14 cellular contexts compared by ENCODE assay signal in genomic region chr3:29181872-29182271, GRCh38.
DNase-seq lines count a peak whose midpoint lies in the region; ATAC-seq and TF ChIP-seq lines count a peak whose summit lies in the region.
"Had no signal": no experiment of that assay in that cellular context is flagged by ENCODE, and none has a peak within 500 bp of the region (broad histone marks: within the 10 kb centered on the region; RNA-seq: fewer than 3 reads in every experiment).

No MANE protein-coding gene starts in this region.

- H3K27me3 Mint-ChIP-seq in activated T-cell treated with anti-CD3 and anti-CD28 coated beads, Interleukin-2, amount 50 U/mL, for 4 hours (ENCODE audit: low read depth): no peaks in the 10 kb centered on the region

- H3K4me1 Mint-ChIP-seq in activated T-cell treated with anti-CD3 and anti-CD28 coated beads, Interleukin-2, amount 50 U/mL, for 4 hours (ENCODE audit: low read depth): peaks cover 7% of the 10 kb centered on the region
- H3K4me1 Mint-ChIP-seq: CD14-positive monocyte had no signal

- H3K36me3 ChIP-seq in heart right ventricle (no peaks in the 10 kb centered on the region), OCI-LY1 (ENCODE audit: insufficient read depth, low read length) (no peaks in the 10 kb centered on the region)
- H3K36me3 ChIP-seq: HAP-1 had no signal

- DNase-seq in heart right ventricle (no peak), Right ventricle myocardium inferior (ENCODE audit: missing footprints) (no peak), foreskin melanocyte (peak; percentile 57), mesenteric fat pad (ENCODE audit: low spot score) (no peak), NCI-H1048 (lab: John Stamatoyannopoulos, UW) (no peak)
- DNase-seq in activated T-cell treated with anti-CD3 and anti-CD28 coated beads, Interleukin-2, amount 50 U/mL, for 4 hours: no peak
- DNase-seq: Caco-2; CD8-positive, alpha-beta T cell; DND-41; GF-D8 had no signal

- no peaks in the 10 kb centered on the region for H4K20me1 ChIP-seq in OCI-LY1 (ENCODE audit: insufficient read depth, low read length)

- no peaks in the 10 kb centered on the region for H3K27me3 ChIP-seq in heart right ventricle
- no peaks in the 10 kb centered on the region for H3K27me3 ChIP-seq in OCI-LY1 (ENCODE audit: insufficient read depth, low read length)

- ATAC-seq in heart right ventricle (peak in 5 of 8 donors; percentile 38 to 72 (median 52)), Right ventricle myocardium inferior (no peak)
- no peak for ATAC-seq in activated T-cell treated with anti-CD3 and anti-CD28 coated beads, Interleukin-2, amount 50 U/mL, for 4 hours
- ATAC-seq: A549; CD8-positive, alpha-beta T cell had no signal

- H3K4me3 Mint-ChIP-seq in activated T-cell treated with anti-CD3 and anti-CD28 coated beads, Interleukin-2, amount 50 U/mL, for 4 hours: no peak overlapping the region
- H3K4me3 Mint-ChIP-seq: CD14-positive monocyte; CD8-positive, alpha-beta T cell had no signal

- 21 to 47% methylated on average over 1 of the region's 1 CpG for WGBS in heart right ventricle, 2 donors

- no peak overlapping the region for H3K9ac ChIP-seq in OCI-LY1 (ENCODE audit: low read length)

- H3K4me1 ChIP-seq in heart right ventricle (peaks cover 0 to 39% (median 12%) of the 10 kb centered on the region in 9 donors), OCI-LY1 (ENCODE audit: insufficient read depth, low read length, severe bottlenecking) (peaks cover 39% of the 10 kb centered on the region)
- H3K4me1 ChIP-seq: Caco-2, HAP-1 had no signal

- no peaks in the 10 kb centered on the region for H3K9me2 ChIP-seq in OCI-LY1 (ENCODE audit: low read depth, low read length)

- no peaks in the 10 kb centered on the region for H3K36me3 Mint-ChIP-seq in activated T-cell treated with anti-CD3 and anti-CD28 coated beads, Interleukin-2, amount 50 U/mL, for 4 hours (ENCODE audit: insufficient read depth)
- H3K36me3 Mint-ChIP-seq: CD14-positive monocyte; CD8-positive, alpha-beta T cell had no signal

- 0 out of 2 replicates have a peak overlapping the region, but pooled peaks have one; percentile 10 for H3K4me2 ChIP-seq in OCI-LY1 (ENCODE audit: low read length)
- H3K4me2 ChIP-seq: A549 had no signal

- no peaks in the 10 kb centered on the region for H3F3A ChIP-seq in OCI-LY1 (ENCODE audit: insufficient read depth, low read length)

- no peaks in the 10 kb centered on the region for H3K9me3 ChIP-seq in heart right ventricle
- no peaks in the 10 kb centered on the region for H3K9me3 ChIP-seq in OCI-LY1 (ENCODE audit: low read length)
- H3K9me3 ChIP-seq: A549, Caco-2, HAP-1 had no signal

- intact Hi-C loops in heart right ventricle (cut with DNase I) (loop anchor here in 2 of 10 donors (10.0 kb wide), 2 partner anchors 53 to 93 kb away; no protein-coding TSS in a partner anchor), Right ventricle myocardium inferior (cut with DNase I) (loop anchor here (10.0 kb wide), 1 partner anchor 63 kb away; no protein-coding TSS in a partner anchor)

- H3K79me2 ChIP-seq in OCI-LY1 (ENCODE audit: insufficient read depth, low read length): no peaks in the 10 kb centered on the region

- H3K4me3 ChIP-seq in heart right ventricle (no peak overlapping the region), OCI-LY1 (ENCODE audit: low read depth, low read length, poor library complexity, severe bottlenecking) (no peak overlapping the region)
- H3K4me3 ChIP-seq: A549, HAP-1 had no signal

- peaks cover 3% of the 10 kb centered on the region for H3K9me3 Mint-ChIP-seq in activated T-cell treated with anti-CD3 and anti-CD28 coated beads, Interleukin-2, amount 50 U/mL, for 4 hours
- H3K9me3 Mint-ChIP-seq: CD8-positive, alpha-beta T cell had no signal

- H3K27ac ChIP-seq in heart right ventricle: peak overlapping the region in 1 of 10 donors; percentile 11
- H3K27ac ChIP-seq in OCI-LY1 (ENCODE audit: low read depth, low read length, poor library complexity, severe bottlenecking): no peak overlapping the region
- H3K27ac ChIP-seq: A549 had no signal

- no peak overlapping the region for H2AFZ ChIP-seq in OCI-LY1 (ENCODE audit: low read length)

- no peak for TF ChIP-seq CTCF in heart right ventricle (IDR thresholded peaks at IDR 0.05)
- TF ChIP-seq CTCF in OCI-LY1 (IDR thresholded peaks at IDR 0.05; ENCODE audit: low read length): no peak

Comparison
In these comparisons a context has a peak if more than half of its experiments do, and no peak if none do; other contexts are left out.
1. ATAC-seq: peak in heart right ventricle (5 of 8); none in Right ventricle myocardium inferior (single experiment) and activated T-cell treated with anti-CD3 and anti-CD28 coated beads, Interleukin-2, amount 50 U/mL, for 4 hours (0 of 2).